20 cellular contexts compared by ENCODE assay signal in the genomic region with DNA sequence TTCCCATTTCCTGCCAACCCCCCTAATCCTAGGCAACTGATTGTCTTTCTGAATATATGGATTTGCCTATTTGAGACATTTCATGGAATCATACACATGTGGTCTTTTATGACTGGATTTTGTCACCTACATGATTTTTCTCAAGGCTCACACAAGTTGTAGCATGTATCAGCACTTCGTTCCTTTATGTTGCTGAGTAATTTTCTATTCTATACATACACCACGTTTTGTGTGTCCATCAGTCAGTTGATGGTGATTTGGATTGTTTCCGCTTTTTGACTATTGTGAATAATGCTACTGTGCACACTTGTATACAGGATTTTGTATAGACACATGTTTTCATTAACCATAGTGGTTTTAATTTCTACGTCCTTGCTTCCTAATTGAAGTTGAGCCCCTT.
DNase-seq lines count a peak whose midpoint lies in the region; ATAC-seq, FAIRE-seq and TF ChIP-seq lines count a peak whose summit lies in the region.
"Had no signal": no experiment of that assay in that cellular context is flagged by ENCODE, and none has a peak within 500 bp of the region (broad histone marks: within the 10 kb centered on the region; RNA-seq: fewer than 3 reads in every experiment).

No MANE protein-coding gene starts in this region.

- H3K79me1 ChIP-seq in IMR-90 (ENCODE audit: low read depth in 1 of 2, low read length in 2 of 2), result no peaks in the 10 kb centered on the region

- no peak overlapping the region for H4K5ac ChIP-seq in IMR-90 (ENCODE audit: low read depth, low read length)

- H3K36me3 ChIP-seq in GM23338 (ENCODE audit: insufficient read depth), result no peaks in the 10 kb centered on the region; the same call in 1 of the 2 replicates
- H3K36me3 ChIP-seq in IMR-90 (ENCODE audit: control insufficient read depth, insufficient read depth, low read length), result no peaks in the 10 kb centered on the region
- H3K36me3 ChIP-seq in bronchial epithelial cell (ENCODE audit: control insufficient read depth, insufficient read depth, low read length), result no peaks in the 10 kb centered on the region
- H3K36me3 ChIP-seq in sigmoid colon, result peaks cover 0 to 78% (median 18%) of the 10 kb centered on the region in 4 donors
- H3K36me3 ChIP-seq: HAP-1 had no signal

- DNase-seq in GM23338 (ENCODE audit: low spot score) (no peak), IMR-90 (no peak), bronchial epithelial cell (ENCODE audit: low read depth) (peak; percentile 87), foreskin keratinocyte (peak; percentile 16 to 27), NCI-H524 (lab: John Stamatoyannopoulos, UW) (no peak), NCI-H2227 (lab: John Stamatoyannopoulos, UW; ENCODE audit: unreplicated experiment) (no peak), sigmoid colon (no peak), GM20000 (ENCODE audit: low spot score) (no peak)
- DNase-seq: C1 segment of cervical spinal cord; CD4-positive, alpha-beta memory T cell; COR-L47; DMS79; EL; GDM1; GOT3 had no signal

- H3K9me3 Mint-ChIP-seq in GM23338, result no peaks in the 10 kb centered on the region
- H3K9me3 Mint-ChIP-seq: CD4-positive, alpha-beta memory T cell; HFFc6 had no signal

- no TSS peak for BruUV-seq in IMR-90 (replicated peaks; lab: Mats Ljungman, UMichigan)

- peak overlapping the region; percentile 1; the same call in 1 of the 2 replicates for H3K27ac Mint-ChIP-seq in GM23338

- H3K4me3 ChIP-seq in GM23338 (no peak overlapping the region), IMR-90 (ENCODE audit: insufficient read depth, low read depth, low read length) (no peak overlapping the region), bronchial epithelial cell (ENCODE audit: low read depth, low read length) (no peak overlapping the region), sigmoid colon (no peak overlapping the region)
- H3K4me3 ChIP-seq: GM12878, HAP-1 had no signal

- WGBS in IMR-90 (ENCODE audit: extremely low coverage in 2 of 2, insufficient read length in 1 of 2), 2 experiments, result no CpG with 5 or more reads among the region's 4 CpGs
- WGBS in sigmoid colon, 2 donors, result 82 to 96% methylated on average over 4 of the region's 4 CpGs

- TF ChIP-seq EP300 in sigmoid colon (IDR thresholded peaks at IDR 0.05), result no peak

- TF ChIP-seq CTCF in GM23338 (conservative IDR thresholded peaks at IDR 0.05; ENCODE audit: low read depth in 2 of 2) (no peak), IMR-90 (conservative IDR thresholded peaks at IDR 0.05; ENCODE audit: low read depth, low read length) (no peak), bronchial epithelial cell (IDR thresholded peaks at IDR 0.05; ENCODE audit: insufficient read depth, low read length, severe bottlenecking) (no peak), foreskin keratinocyte (conservative IDR thresholded peaks at IDR 0.05) (no peak), sigmoid colon (IDR thresholded peaks at IDR 0.05) (no peak), GM20000 (IDR thresholded peaks at IDR 0.05; ENCODE audit: extremely low read depth, missing control alignments) (no peak)

- no peak overlapping the region for H3K4me3 Mint-ChIP-seq in GM23338
- H3K4me3 Mint-ChIP-seq: CD4-positive, alpha-beta memory T cell; HFFc6 had no signal

- CTCF ChIA-PET in IMR-90 (lab: Yijun Ruan, JAX), result interaction anchor here (1.0 kb wide), 1 partner anchor 151 kb away, joined by 3 read pairs; no protein-coding TSS in a partner anchor

- ATAC-seq in GM23338, result no peak
- ATAC-seq in IMR-90 (ENCODE audit: low read depth), result no peak
- ATAC-seq in foreskin keratinocyte, result no peak
- ATAC-seq: GM12878 had no signal

- peaks cover 25% of the 10 kb centered on the region for H3K4me1 ChIP-seq in GM23338 (ENCODE audit: insufficient read depth)
- H3K4me1 ChIP-seq in IMR-90 (ENCODE audit: control insufficient read depth, insufficient read depth, low read length), result peaks cover 3% of the 10 kb centered on the region
- no peaks in the 10 kb centered on the region for H3K4me1 ChIP-seq in foreskin keratinocyte
- no peaks in the 10 kb centered on the region for H3K4me1 ChIP-seq in sigmoid colon
- H3K4me1 ChIP-seq: HAP-1 had no signal

- H3K4me2 ChIP-seq in GM23338 (no peak overlapping the region), IMR-90 (ENCODE audit: low read depth, low read length) (no peak overlapping the region)

- no peak overlapping the region for H2BK5ac ChIP-seq in IMR-90 (ENCODE audit: low read depth, low read length, poor library complexity, severe bottlenecking)

- no peaks in the 10 kb centered on the region for H3K27me3 Mint-ChIP-seq in GM23338 (ENCODE audit: insufficient read depth, low read depth, poor library complexity)
- H3K27me3 Mint-ChIP-seq: CD4-positive, alpha-beta memory T cell had no signal

- no peak overlapping the region for H2AK9ac ChIP-seq in IMR-90 (replicated peaks; ENCODE audit: low read depth, low read length, poor library complexity)

- intact Hi-C loops in IMR-90 (cut with micrococcal nuclease) (no loop called here), sigmoid colon (cut with DNase I) (no loop called here)

- dilution Hi-C loops in IMR-90 (cut with HindIII; ENCODE audit: low sequenced_read_pairs, unreplicated experiment), result no loop called here

- peak overlapping the region; percentile 29; the same call in 1 of the 2 replicates for H3K18ac ChIP-seq in IMR-90 (ENCODE audit: low read depth, low read length)

- H3K27ac ChIP-seq in GM23338 (ENCODE audit: low read depth) (no peak overlapping the region), IMR-90 (ENCODE audit: insufficient read depth, low read length) (no peak overlapping the region), foreskin keratinocyte (no peak overlapping the region), sigmoid colon (no peak overlapping the region)

- H2BK20ac ChIP-seq in IMR-90 (ENCODE audit: low read depth, low read length), result peak overlapping the region; percentile 45; the same call in 1 of the 2 replicates

- H3K79me2 ChIP-seq in GM23338 (replicated peaks; ENCODE audit: insufficient read depth), result no peaks in the 10 kb centered on the region

- H3K4ac ChIP-seq in IMR-90 (ENCODE audit: low read depth, low read length), result no peak overlapping the region

- H2AK5ac ChIP-seq in IMR-90 (ENCODE audit: low read depth, low read length), result no peak overlapping the region

- no peaks in the 10 kb centered on the region for H3F3A ChIP-seq in GM23338 (replicated peaks; ENCODE audit: low read depth)

- H3K9me3 ChIP-seq in IMR-90 (ENCODE audit: control insufficient read depth, insufficient read depth, low read length) (no peaks in the 10 kb centered on the region), sigmoid colon (no peaks in the 10 kb centered on the region)
- H3K9me3 ChIP-seq: HAP-1 had no signal

- H3K27me3 ChIP-seq in GM23338 (ENCODE audit: insufficient read depth), result no peaks in the 10 kb centered on the region
- H3K27me3 ChIP-seq in IMR-90 (ENCODE audit: control insufficient read depth, insufficient read depth, low read length), result no peaks in the 10 kb centered on the region
- no peaks in the 10 kb centered on the region for H3K27me3 ChIP-seq in bronchial epithelial cell (ENCODE audit: control insufficient read depth, insufficient read depth, low read length)
- H3K27me3 ChIP-seq in foreskin keratinocyte, result no peaks in the 10 kb centered on the region
- H3K27me3 ChIP-seq in sigmoid colon, result no peaks in the 10 kb centered on the region

- H3K14ac ChIP-seq in IMR-90 (replicated peaks; ENCODE audit: low read depth, low read length), result no peak overlapping the region

- H3K9ac ChIP-seq in IMR-90 (ENCODE audit: low read depth, low read length), result no peak overlapping the region

- no peak overlapping the region for H4K8ac ChIP-seq in IMR-90 (ENCODE audit: low read depth in 2 of 2, low read length in 2 of 2)

- no peak overlapping the region for H2BK15ac ChIP-seq in IMR-90 (ENCODE audit: low read depth, low read length)

- H3K56ac ChIP-seq in IMR-90 (ENCODE audit: extremely low read depth, insufficient read depth, low read length), result no peak overlapping the region

- in situ Hi-C loops in IMR-90 (cut with MboI; ENCODE audit: low sequenced_read_pairs), result no loop called here

- H3K9me1 ChIP-seq in IMR-90 (ENCODE audit: insufficient read depth, low read length), result no peaks in the 10 kb centered on the region

- H3K4me1 Mint-ChIP-seq in GM23338, result peaks cover 24% of the 10 kb centered on the region; the same call in 2 of the 3 replicates

- no peak overlapping the region; the same call in 1 of the 2 replicates for H4K91ac ChIP-seq in IMR-90 (ENCODE audit: insufficient read depth, low read depth, low read length)

- no peak overlapping the region for H2BK120ac ChIP-seq in IMR-90 (ENCODE audit: low read depth, low read length)

- POLR2A ChIA-PET in IMR-90 (lab: Charles Lee; ENCODE audit: unreplicated experiment), result no interaction called here

- H2AFZ ChIP-seq in GM23338 (no peak overlapping the region), IMR-90 (replicated peaks; ENCODE audit: low read length, poor library complexity) (no peak overlapping the region)

- no peak overlapping the region for H3K23ac ChIP-seq in IMR-90 (ENCODE audit: low read depth, low read length)

- H3K9me2 ChIP-seq in GM23338 (ENCODE audit: insufficient read depth), result no peaks in the 10 kb centered on the region; the same call in 1 of the 2 replicates

- TF ChIP-seq POLR2A in IMR-90 (IDR thresholded peaks at IDR 0.05; ENCODE audit: low read depth, low read length) (no peak), sigmoid colon (IDR thresholded peaks at IDR 0.05) (no peak)

- TF ChIP-seq RAD21 in IMR-90 (IDR thresholded peaks at IDR 0.05; ENCODE audit: low read length), result no peak

- H3K36me3 Mint-ChIP-seq in GM23338 (ENCODE audit: low read depth), result peaks cover 11% of the 10 kb centered on the region

- no peak for FAIRE-seq in bronchial epithelial cell (lab: Jason Lieb, UNC)
- FAIRE-seq: GM12878, GM19239, H54 had no signal

- H4K20me1 ChIP-seq in GM23338 (replicated peaks; ENCODE audit: insufficient read depth) (no peaks in the 10 kb centered on the region), IMR-90 (ENCODE audit: insufficient read depth, low read length) (no peaks in the 10 kb centered on the region)

TF ChIP-seq in IMR-90, 13 proteins besides CTCF, POLR2A, EP300 and RAD21 (continues in another document):
- TF ChIP-seq NFE2L2 (IDR thresholded peaks at IDR 0.05; ENCODE audit: low read depth, low read length), result no peak
- no peak for TF ChIP-seq CHD1 (IDR thresholded peaks at IDR 0.05; ENCODE audit: low read depth, low read length)
- no peak for TF ChIP-seq CEBPB (IDR thresholded peaks at IDR 0.05; ENCODE audit: low read depth, low read length)
- no peak for TF ChIP-seq RCOR1 (IDR thresholded peaks at IDR 0.05; ENCODE audit: insufficient replicate concordance, low read length)
- TF ChIP-seq MAFK (IDR thresholded peaks at IDR 0.05; ENCODE audit: low read depth, low read length), result no peak
- no peak for TF ChIP-seq SMC3 (IDR thresholded peaks at IDR 0.05; ENCODE audit: low read depth, low read length)
- TF ChIP-seq RFX5 (IDR thresholded peaks at IDR 0.05; ENCODE audit: low read depth, low read length), result no peak
- TF ChIP-seq USF2 (IDR thresholded peaks at IDR 0.05; ENCODE audit: low read depth, low read length), result no peak

Comparison
In these comparisons a context has a peak if more than half of its experiments do, and no peak if none do; other contexts are left out.
1. DNase-seq: peak in bronchial epithelial cell (single experiment) and foreskin keratinocyte (2 of 2); none in GM23338 (single experiment), IMR-90 (single experiment), NCI-H524 (0 of 2), NCI-H2227 (single experiment), sigmoid colon (single experiment) and GM20000 (single experiment).